17 cellular contexts compared by ENCODE assay signal in the genomic region with DNA sequence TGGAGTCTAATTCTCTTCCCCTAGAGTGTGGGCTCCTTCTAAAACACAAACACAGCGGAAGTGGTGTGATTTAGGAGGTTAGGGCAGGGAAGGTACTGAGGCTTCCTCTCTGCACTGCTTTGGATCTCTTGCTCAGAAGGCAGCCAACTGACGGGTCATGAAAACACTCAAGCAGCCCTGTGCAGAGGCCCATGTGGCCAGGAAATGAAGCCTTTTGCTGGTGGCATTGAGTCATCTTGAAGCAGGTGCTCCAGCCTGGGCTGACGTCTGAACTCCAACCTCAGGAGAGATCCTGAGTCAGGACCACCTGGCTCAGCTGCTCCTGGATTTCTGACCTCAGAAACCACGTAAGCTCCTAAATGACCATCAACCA.
DNase-seq lines count a peak whose midpoint lies in the region; TF ChIP-seq lines count a peak whose summit lies in the region.
"Had no signal": no experiment of that assay in that cellular context is flagged by ENCODE, and none has a peak within 500 bp of the region (broad histone marks: within the 10 kb centered on the region; RNA-seq: fewer than 3 reads in every experiment).

No MANE protein-coding gene starts in this region.

- H3K4me3 Mint-ChIP-seq in activated CD4-positive, alpha-beta T cell treated with anti-CD3 and anti-CD28 coated beads, Interleukin-2, amount 10 ng/mL, durations not matched to agents 7 days and 5 days: peak overlapping the region; percentile 61
- H3K4me3 Mint-ChIP-seq in activated naive CD8-positive, alpha-beta T cell treated with anti-CD3 and anti-CD28 coated beads for 36 hours: no peak overlapping the region
- H3K4me3 Mint-ChIP-seq in Caco-2 (ENCODE audit: unreplicated experiment): no peak overlapping the region
- H3K4me3 Mint-ChIP-seq: H9 had no signal

- no peak overlapping the region for H3K4me2 ChIP-seq in mammary epithelial cell (ENCODE audit: insufficient read depth, low read depth, low read length)

- peaks cover 1% of the 10 kb centered on the region for H3K27me3 Mint-ChIP-seq in activated CD4-positive, alpha-beta T cell treated with anti-CD3 and anti-CD28 coated beads, Interleukin-2, amount 10 ng/mL, durations not matched to agents 7 days and 5 days
- H3K27me3 Mint-ChIP-seq in activated naive CD8-positive, alpha-beta T cell treated with anti-CD3 and anti-CD28 coated beads for 36 hours: no peaks in the 10 kb centered on the region
- peaks cover 27% of the 10 kb centered on the region for H3K27me3 Mint-ChIP-seq in Caco-2 (ENCODE audit: insufficient read depth, unreplicated experiment)

- H3K27ac Mint-ChIP-seq in activated CD4-positive, alpha-beta T cell treated with anti-CD3 and anti-CD28 coated beads, Interleukin-2, amount 10 ng/mL, durations not matched to agents 7 days and 5 days: peak overlapping the region; percentile 94
- H3K27ac Mint-ChIP-seq in activated naive CD8-positive, alpha-beta T cell treated with anti-CD3 and anti-CD28 coated beads for 36 hours: peak overlapping the region; percentile 88
- H3K27ac Mint-ChIP-seq in Caco-2 (ENCODE audit: unreplicated experiment): no peak overlapping the region
- H3K27ac Mint-ChIP-seq: H9 had no signal

- no peaks in the 10 kb centered on the region for H3K79me2 ChIP-seq in mammary epithelial cell (ENCODE audit: insufficient read depth, low read length)

- no peaks in the 10 kb centered on the region for H3K36me3 ChIP-seq in mammary epithelial cell (ENCODE audit: insufficient read depth, low read length)
- H3K36me3 ChIP-seq in Caco-2 (ENCODE audit: control insufficient read depth, insufficient read depth, low read length): no peaks in the 10 kb centered on the region
- H3K36me3 ChIP-seq: esophagus muscularis mucosa, ovary, thoracic aorta had no signal

- H4K20me1 ChIP-seq in mammary epithelial cell (ENCODE audit: insufficient read depth, low read length): no peaks in the 10 kb centered on the region

- CTCF ChIA-PET in activated CD4-positive, alpha-beta T cell treated with anti-CD3 and anti-CD28 coated beads, Interleukin-2, amount 10 ng/mL, durations not matched to agents 7 days and 5 days (lab: Charles Lee): interaction anchor here (0.9 to 1.0 kb wide), 3 partner anchors 9 to 46 kb away, joined by 3 to 6 read pairs (median 3); no protein-coding TSS in a partner anchor
- CTCF ChIA-PET in mammary epithelial cell (lab: Charles Lee; ENCODE audit: low non-redundant PET): no interaction called here
- CTCF ChIA-PET in Caco-2 (lab: Charles Lee): interaction anchor here (0.6 kb wide), 1 partner anchor 14 kb away, joined by 4 read pairs; no protein-coding TSS in a partner anchor

- no peak for TF ChIP-seq CTCF in mammary epithelial cell (conservative IDR thresholded peaks at IDR 0.05 in 1 of 2, IDR thresholded peaks at IDR 0.05 in 1 of 2; ENCODE audit: extremely low read depth in 1 of 2, insufficient read depth in 1 of 2, low read depth in 1 of 2, low read length in 2 of 2)
- TF ChIP-seq CTCF in Caco-2 (IDR thresholded peaks at IDR 0.05; ENCODE audit: insufficient read depth in 1 of 2, low read depth in 1 of 2, low read length in 1 of 2, severe bottlenecking in 1 of 2, unreplicated experiment in 1 of 2): no peak

- H3K9ac ChIP-seq in mammary epithelial cell (ENCODE audit: insufficient read depth, low read length): no peak overlapping the region

- H3K4me3 ChIP-seq in mammary epithelial cell (replicated peaks in 1 of 3; ENCODE audit: insufficient read depth in 1 of 3, low read depth in 2 of 3, low read length in 3 of 3) (no peak overlapping the region), Caco-2 (ENCODE audit: low read depth, low read length) (no peak overlapping the region)
- H3K4me3 ChIP-seq: esophagus muscularis mucosa, lung, ovary, thoracic aorta had no signal

- no peak overlapping the region for H2AFZ ChIP-seq in mammary epithelial cell (ENCODE audit: low read depth, low read length)

- BruUV-seq in mammary epithelial cell (replicated peaks; lab: Mats Ljungman, UMichigan): no TSS peak
- BruUV-seq in Caco-2 (replicated peaks; lab: Mats Ljungman, UMichigan): no TSS peak

- peaks cover 3% of the 10 kb centered on the region for H3K36me3 Mint-ChIP-seq in activated CD4-positive, alpha-beta T cell treated with anti-CD3 and anti-CD28 coated beads, Interleukin-2, amount 10 ng/mL, durations not matched to agents 7 days and 5 days (ENCODE audit: low read depth)
- H3K36me3 Mint-ChIP-seq in activated naive CD8-positive, alpha-beta T cell treated with anti-CD3 and anti-CD28 coated beads for 36 hours: no peaks in the 10 kb centered on the region
- H3K36me3 Mint-ChIP-seq in Caco-2 (ENCODE audit: insufficient read depth, unreplicated experiment): no peaks in the 10 kb centered on the region

- in situ Hi-C loops in mammary epithelial cell (cut with MboI; ENCODE audit: low sequenced_read_pairs in 2 of 2): no loop called here

- WGBS in mammary epithelial cell (ENCODE audit: low coverage, missing lambda C conversion rate): 70% methylated on average over 4 of the region's 4 CpGs

- no peaks in the 10 kb centered on the region for H3K9me3 ChIP-seq in mammary epithelial cell (replicated peaks; ENCODE audit: insufficient read depth, low read length)
- H3K9me3 ChIP-seq in Caco-2: no peaks in the 10 kb centered on the region
- H3K9me3 ChIP-seq: esophagus muscularis mucosa, ovary, thoracic aorta had no signal

- no peaks in the 10 kb centered on the region for H3K9me3 Mint-ChIP-seq in activated CD4-positive, alpha-beta T cell treated with anti-CD3 and anti-CD28 coated beads, Interleukin-2, amount 10 ng/mL, durations not matched to agents 7 days and 5 days
- no peaks in the 10 kb centered on the region for H3K9me3 Mint-ChIP-seq in activated naive CD8-positive, alpha-beta T cell treated with anti-CD3 and anti-CD28 coated beads for 36 hours
- no peaks in the 10 kb centered on the region for H3K9me3 Mint-ChIP-seq in Caco-2 (ENCODE audit: unreplicated experiment)
- H3K9me3 Mint-ChIP-seq: H9 had no signal

- DNase-seq in DMS53 (lab: John Stamatoyannopoulos, UW) (peak; percentile 55), DMS53 treated with DMSO at 0.1 percent for 48 hours (lab: John Stamatoyannopoulos, UW; ENCODE audit: unreplicated experiment) (no peak), mammary epithelial cell (no peak), epidermal melanocyte (ENCODE audit: insufficient read length, low spot score) (no peak), Caco-2 (no peak)
- DNase-seq in activated CD4-positive, alpha-beta T cell treated with anti-CD3 and anti-CD28 coated beads, Interleukin-2, amount 10 ng/mL, durations not matched to agents 7 days and 5 days: peak; percentile 75
- peak; percentile 35 for DNase-seq in activated naive CD8-positive, alpha-beta T cell treated with anti-CD3 and anti-CD28 coated beads for 36 hours
- DNase-seq in stimulated activated CD8-positive, alpha-beta memory T cell treated with anti-CD3 and anti-CD28 coated beads, Interleukin-7, amount 100 ng/mL, for 48 hours (ENCODE audit: extremely low read depth in 1 of 2, low read depth in 1 of 2): peak; percentile 8 to 27
- DNase-seq: DMS79, H9, hypothalamus, Kasumi-1, ovary had no signal

- H3K4me1 Mint-ChIP-seq in activated CD4-positive, alpha-beta T cell treated with anti-CD3 and anti-CD28 coated beads, Interleukin-2, amount 10 ng/mL, durations not matched to agents 7 days and 5 days: peaks cover 59% of the 10 kb centered on the region
- H3K4me1 Mint-ChIP-seq in activated naive CD8-positive, alpha-beta T cell treated with anti-CD3 and anti-CD28 coated beads for 36 hours: peaks cover 33% of the 10 kb centered on the region
- H3K4me1 Mint-ChIP-seq in Caco-2 (ENCODE audit: low read depth, unreplicated experiment): no peaks in the 10 kb centered on the region

- POLR2A ChIA-PET in activated CD4-positive, alpha-beta T cell treated with anti-CD3 and anti-CD28 coated beads, Interleukin-2, amount 10 ng/mL, durations not matched to agents 7 days and 5 days (lab: Charles Lee): no interaction called here
- POLR2A ChIA-PET in Caco-2 (lab: Charles Lee): no interaction called here

- no peak overlapping the region for H3K27ac ChIP-seq in mammary epithelial cell (ENCODE audit: insufficient read depth, low read depth, low read length)
- H3K27ac ChIP-seq: 22Rv1, esophagus muscularis mucosa, ovary, thoracic aorta had no signal

- dilution Hi-C loops in mammary epithelial cell (cut with HindIII; ENCODE audit: low sequenced_read_pairs): no loop called here

- H3K4me1 ChIP-seq in mammary epithelial cell (ENCODE audit: insufficient read depth, low read length) (no peaks in the 10 kb centered on the region), Caco-2 (no peaks in the 10 kb centered on the region)
- H3K4me1 ChIP-seq: esophagus muscularis mucosa had no signal

- intact Hi-C loops in mammary epithelial cell (cut with micrococcal nuclease): no loop called here
- intact Hi-C loops in Caco-2 (cut with micrococcal nuclease; ENCODE audit: unreplicated experiment): no loop called here

- no peaks in the 10 kb centered on the region for H3K27me3 ChIP-seq in mammary epithelial cell (ENCODE audit: insufficient read depth, low read length)
- no peaks in the 10 kb centered on the region; the same call in 1 of the 2 replicates for H3K27me3 ChIP-seq in Caco-2 (replicated peaks; ENCODE audit: control insufficient read depth, insufficient read depth, low read length)
- H3K27me3 ChIP-seq: ovary had no signal

Comparison
In these comparisons a context has a peak if more than half of its experiments do, and no peak if none do; other contexts are left out.
1. DNase-seq: peak in DMS53 (single experiment), activated CD4-positive, alpha-beta T cell treated with anti-CD3 and anti-CD28 coated beads, Interleukin-2, amount 10 ng/mL, durations not matched to agents 7 days and 5 days (single experiment), activated naive CD8-positive, alpha-beta T cell treated with anti-CD3 and anti-CD28 coated beads for 36 hours (single experiment) and stimulated activated CD8-positive, alpha-beta memory T cell treated with anti-CD3 and anti-CD28 coated beads, Interleukin-7, amount 100 ng/mL, for 48 hours (2 of 2); none in DMS53 treated with DMSO at 0.1 percent for 48 hours (single experiment), mammary epithelial cell (single experiment), epidermal melanocyte (single experiment) and Caco-2 (0 of 2).